8 cellular contexts compared by ENCODE assay signal in the genomic region with DNA sequence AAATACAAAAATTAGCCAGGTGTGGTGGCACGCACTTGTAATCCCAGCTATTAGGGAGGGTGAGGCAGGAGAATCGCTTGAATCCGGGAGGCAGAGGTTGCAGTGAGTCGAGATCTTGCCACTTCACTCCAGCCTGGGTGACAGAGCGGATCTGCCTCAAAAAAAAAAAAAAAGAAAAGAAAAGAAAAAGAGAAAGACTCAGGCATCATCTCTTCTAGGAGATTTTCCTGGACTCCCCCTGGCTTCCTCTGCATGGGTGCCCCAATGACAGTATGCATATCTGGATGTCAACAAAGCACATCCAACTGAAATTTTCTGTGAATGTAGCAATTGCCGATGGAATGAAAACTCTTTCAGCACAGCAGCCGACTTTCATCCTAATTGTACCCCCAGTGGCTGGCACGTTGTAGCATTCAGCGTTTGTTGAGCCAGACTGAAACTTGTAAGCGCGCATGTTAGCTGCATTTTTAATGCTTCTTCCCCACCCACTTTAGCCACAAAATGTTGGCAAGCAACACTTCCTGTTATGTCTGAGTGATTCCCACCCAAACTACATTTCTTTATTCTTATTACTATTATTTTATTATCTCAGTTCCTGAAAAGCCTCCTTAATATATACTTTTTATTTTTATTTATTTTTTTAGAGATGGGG.
DNase-seq lines count a peak whose midpoint lies in the region; ATAC-seq and TF ChIP-seq lines count a peak whose summit lies in the region.

No MANE protein-coding gene starts in this region.

- DNase-seq in GM12865 (ENCODE audit: low read depth) (peak; percentile 70), memory B cell (ENCODE audit: low spot score in 2 of 2) (no peak), nucleus accumbens (lab: John Stamatoyannopoulos, UW) (no peak), GDM1 (lab: John Stamatoyannopoulos, UW) (no peak), superior temporal gyrus (ENCODE audit: extremely low spot score) (no peak), DMS153 treated with DMSO at 0.1 percent for 48 hours (lab: John Stamatoyannopoulos, UW; ENCODE audit: unreplicated experiment) (no peak)
- peak; percentile 40 for DNase-seq in activated T-cell treated with anti-CD3 and anti-CD28 coated beads, Interleukin-2, amount 50 U/mL, for 24 hours

- peaks cover 40% of the 10 kb centered on the region for H3K4me1 Mint-ChIP-seq in activated T-cell treated with anti-CD3 and anti-CD28 coated beads, Interleukin-2, amount 50 U/mL, for 24 hours (ENCODE audit: low read depth)
- peaks cover 21% of the 10 kb centered on the region for H3K4me1 Mint-ChIP-seq in memory B cell

- H3K9me3 Mint-ChIP-seq in activated T-cell treated with anti-CD3 and anti-CD28 coated beads, Interleukin-2, amount 50 U/mL, for 24 hours = no peaks in the 10 kb centered on the region
- H3K9me3 Mint-ChIP-seq in memory B cell = no peaks in the 10 kb centered on the region

- ATAC-seq in HG03175 (IDR thresholded peaks at IDR 0.05; ENCODE audit: unreplicated experiment) (peak; percentile 75), memory B cell (ENCODE audit: low read depth) (peak; percentile 76)

- peak overlapping the region; percentile 78 for H3K27ac Mint-ChIP-seq in activated T-cell treated with anti-CD3 and anti-CD28 coated beads, Interleukin-2, amount 50 U/mL, for 24 hours
- H3K27ac Mint-ChIP-seq in memory B cell = peak overlapping the region; percentile 79

- peaks cover 3% of the 10 kb centered on the region for H3K36me3 Mint-ChIP-seq in activated T-cell treated with anti-CD3 and anti-CD28 coated beads, Interleukin-2, amount 50 U/mL, for 24 hours (ENCODE audit: low read depth)
- H3K36me3 Mint-ChIP-seq in memory B cell = no peaks in the 10 kb centered on the region

- no peaks in the 10 kb centered on the region for H3K27me3 Mint-ChIP-seq in activated T-cell treated with anti-CD3 and anti-CD28 coated beads, Interleukin-2, amount 50 U/mL, for 24 hours
- H3K27me3 Mint-ChIP-seq in memory B cell = no peaks in the 10 kb centered on the region

- H3K4me3 Mint-ChIP-seq in activated T-cell treated with anti-CD3 and anti-CD28 coated beads, Interleukin-2, amount 50 U/mL, for 24 hours = peak overlapping the region; percentile 56
- peak overlapping the region; percentile 77 for H3K4me3 Mint-ChIP-seq in memory B cell

- H3K4me3 ChIP-seq in GM12865 (ENCODE audit: low read depth, low read length) = no peak overlapping the region

- TF ChIP-seq CTCF in GM12865 (IDR thresholded peaks at IDR 0.05; ENCODE audit: insufficient read depth, low read depth, low read length, missing control alignments) = no peak

Comparison
In these comparisons a context has a peak if more than half of its experiments do, and no peak if none do; other contexts are left out.
1. DNase-seq: peak in GM12865 (single experiment) and activated T-cell treated with anti-CD3 and anti-CD28 coated beads, Interleukin-2, amount 50 U/mL, for 24 hours (single experiment); none in memory B cell (0 of 2), nucleus accumbens (0 of 56), GDM1 (single experiment), superior temporal gyrus (single experiment) and DMS153 treated with DMSO at 0.1 percent for 48 hours (single experiment).